Comparison of ENCODE assay signal across 20 cellular contexts in the genomic region with DNA sequence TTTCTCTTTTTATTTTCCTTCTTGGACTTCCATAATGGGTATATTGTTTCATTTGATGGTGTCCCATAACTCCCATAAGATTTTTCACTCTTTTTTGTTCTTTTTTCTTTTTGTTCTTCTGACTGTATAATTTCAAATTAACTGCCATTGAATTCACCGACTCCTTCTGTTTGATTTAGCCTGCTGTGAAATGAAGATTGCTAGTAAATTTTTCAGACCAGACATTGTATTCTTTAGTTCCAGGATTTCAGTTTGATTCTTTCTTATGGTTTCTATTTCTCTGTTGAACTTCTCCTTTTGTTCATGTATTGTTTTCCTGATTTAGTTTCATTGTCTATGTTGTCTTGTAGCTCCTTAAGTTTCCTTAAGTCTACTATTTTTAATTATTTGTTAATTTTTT.
DNase-seq lines count a peak whose midpoint lies in the region; ATAC-seq, FAIRE-seq and TF ChIP-seq lines count a peak whose summit lies in the region.
"Had no signal": no experiment of that assay in that cellular context is flagged by ENCODE, and none has a peak within 500 bp of the region (broad histone marks: within the 10 kb centered on the region; RNA-seq: fewer than 3 reads in every experiment).

No MANE protein-coding gene starts in this region.

- no peak for TF ChIP-seq CTCF in HepG2 (CRISPR knock-in tag; IDR thresholded peaks at IDR 0.05)
- no peak for TF ChIP-seq CTCF in right lobe of liver (IDR thresholded peaks at IDR 0.05)
- no peak for TF ChIP-seq CTCF in HCT116 (IDR thresholded peaks at IDR 0.05 in 2 of 3, conservative IDR thresholded peaks at IDR 0.05 in 1 of 3; ENCODE audit: borderline replicate concordance in 1 of 3, insufficient read depth in 1 of 3, low read depth in 2 of 3, low read length in 2 of 3)
- no peak for TF ChIP-seq CTCF in K562 (IDR thresholded peaks at IDR 0.05 in 2 of 3, conservative IDR thresholded peaks at IDR 0.05 in 1 of 3; ENCODE audit: insufficient read depth in 2 of 3, low read depth in 1 of 3, low read length in 3 of 3)

- H4K20me1 ChIP-seq in HepG2 (ENCODE audit: insufficient read depth, low read length) (no peaks in the 10 kb centered on the region), HCT116 (ENCODE audit: insufficient read depth) (no peaks in the 10 kb centered on the region), K562 (replicated peaks; ENCODE audit: control insufficient read depth, insufficient read depth, low read length) (no peaks in the 10 kb centered on the region)
- H4K20me1 ChIP-seq: BLaER1 had no signal

- CTCF ChIA-PET in HepG2 (lab: Yijun Ruan, JAX; ENCODE audit: low intra/inter-chr PET ratio, low total read pairs) (no interaction called here), HCT116 (lab: Charles Lee) (no interaction called here), K562 (lab: Yijun Ruan, JAX; ENCODE audit: low intra/inter-chr PET ratio) (no interaction called here)

- H3K79me2 ChIP-seq in HepG2 (ENCODE audit: insufficient read depth, low read length) (no peaks in the 10 kb centered on the region), HCT116 (ENCODE audit: insufficient read depth, low read length) (no peaks in the 10 kb centered on the region), K562 (ENCODE audit: control insufficient read depth, insufficient read depth, low read length) (no peaks in the 10 kb centered on the region)

- FAIRE-seq in HepG2 (lab: Jason Lieb, UNC) (no peak), K562 (lab: Jason Lieb, UNC) (no peak)
- FAIRE-seq: D721Med, GM12892, H54 had no signal

- TF ChIP-seq RAD21 in HepG2 (CRISPR knock-in tag; IDR thresholded peaks at IDR 0.05) (no peak), HCT116 (IDR thresholded peaks at IDR 0.05; ENCODE audit: low read depth) (no peak), K562 (CRISPR knock-in tag; conservative IDR thresholded peaks at IDR 0.05 in 1 of 2, IDR thresholded peaks at IDR 0.05 in 1 of 2) (no peak)

- H2AFZ ChIP-seq in HepG2 (ENCODE audit: low read length) (no peak overlapping the region), HCT116 (ENCODE audit: low read depth, low read length, poor library complexity, severe bottlenecking) (no peak overlapping the region), K562 (ENCODE audit: low read depth, low read length) (no peak overlapping the region)

- BruUV-seq in HepG2 (replicated peaks; lab: Mats Ljungman, UMichigan), result no TSS peak
- no TSS peak for BruUV-seq in HCT116 (replicated peaks; lab: Mats Ljungman, UMichigan)
- BruUV-seq in K562 (replicated peaks; lab: Mats Ljungman, UMichigan), result no TSS peak

- H3K4me2 ChIP-seq in HepG2 (ENCODE audit: low read depth, low read length) (no peak overlapping the region), HCT116 (ENCODE audit: low read length) (no peak overlapping the region), K562 (ENCODE audit: insufficient read depth, low read length) (no peak overlapping the region)
- H3K4me2 ChIP-seq: BLaER1 had no signal

- TF ChIP-seq EP300 in HepG2 (IDR thresholded peaks at IDR 0.05; ENCODE audit: low read depth in 2 of 2, low read length in 2 of 2) (no peak), HepG2 (CRISPR knock-in tag; IDR thresholded peaks at IDR 0.05; ENCODE audit: borderline replicate concordance) (no peak), K562 (IDR thresholded peaks at IDR 0.05; ENCODE audit: low read length) (no peak)

- no peak overlapping the region for H3K4me3 ChIP-seq in HepG2 (replicated peaks in 1 of 3; ENCODE audit: insufficient read depth in 1 of 3, low read depth in 2 of 3, low read length in 3 of 3)
- no peak overlapping the region for H3K4me3 ChIP-seq in right lobe of liver
- no peak overlapping the region for H3K4me3 ChIP-seq in HCT116 (replicated peaks in 1 of 2; ENCODE audit: low read depth in 1 of 2, low read length in 2 of 2)
- no peak overlapping the region for H3K4me3 ChIP-seq in K562
- H3K4me3 ChIP-seq: BLaER1, HAP-1 had no signal

- intact Hi-C loops in HepG2 (cut with micrococcal nuclease; ENCODE audit: unreplicated experiment), result no loop called here
- intact Hi-C loops in right lobe of liver (cut with DNase I), result no loop called here
- intact Hi-C loops in HCT116 (cut with micrococcal nuclease), result no loop called here
- intact Hi-C loops in K562 (cut with micrococcal nuclease), result no loop called here

- in situ Hi-C loops in HepG2 (cut with HindIII; ENCODE audit: extremely low pct_ligation_motif_present, low pct_unique_long_range_greater_than_20kb) (no loop called here), K562 (cut with MboI) (no loop called here)

- H3K4me1 ChIP-seq in HepG2 (ENCODE audit: insufficient read depth, low read length) (no peaks in the 10 kb centered on the region), right lobe of liver (no peaks in the 10 kb centered on the region), HCT116 (ENCODE audit: control insufficient read depth in 1 of 2, insufficient read depth in 2 of 2, low read length in 2 of 2) (peaks cover 3 to 14% of the 10 kb centered on the region in 2 experiments; a peak in 2 of 4 replicates), K562 (replicated peaks in 1 of 2; ENCODE audit: control insufficient read depth in 2 of 2, insufficient read depth in 2 of 2, low read length in 2 of 2) (no peaks in the 10 kb centered on the region)
- H3K4me1 ChIP-seq: BLaER1, Caco-2, HAP-1 had no signal

- no peak for DNase-seq in HepG2 (ENCODE audit: low spot score)
- DNase-seq in right lobe of liver, result no peak
- no peak for DNase-seq in HCT116 (ENCODE audit: low read depth, low spot score)
- DNase-seq in MV-4-11 (lab: John Stamatoyannopoulos, UW), result peak; percentile 52
- DNase-seq in K562 (ENCODE audit: extremely low read depth in 1 of 4, low spot score in 3 of 4), result no peak
- no peak for DNase-seq in AML-193 (lab: John Stamatoyannopoulos, UW)
- DNase-seq in putamen (ENCODE audit: low spot score), result no peak
- DNase-seq: Caco-2; CD4-positive, CD25-positive, alpha-beta regulatory T cell; CD8-positive, alpha-beta T cell; DMS 273 treated with DMSO at 0.1 percent for 48 hours; DMS79 treated with DMSO at 0.1 percent for 48 hours; GOT3 had no signal

- WGBS in HepG2 (ENCODE audit: low lambda C conversion rate), result 95% methylated on average over 1 of the region's 1 CpG
- 100% methylated on average over 1 of the region's 1 CpG for WGBS in right lobe of liver (ENCODE audit: insufficient coverage, low coverage, low lambda C conversion rate, missing lambda C conversion rate)
- 25% methylated on average over 1 of the region's 1 CpG for WGBS in K562 (ENCODE audit: insufficient coverage, low coverage, missing lambda C conversion rate)

- H3K27ac ChIP-seq in HepG2 (ENCODE audit: extremely low read length, insufficient read depth, low read length) (no peak overlapping the region), right lobe of liver (no peak overlapping the region), HCT116 (ENCODE audit: low read depth, low read length) (no peak overlapping the region), K562 (ENCODE audit: extremely low read depth, low read depth, low read length) (no peak overlapping the region)
- H3K27ac ChIP-seq: BLaER1, C4-2B had no signal

- ATAC-seq in HepG2, result no peak
- ATAC-seq in right lobe of liver, result no peak
- ATAC-seq in HCT116, result no peak
- ATAC-seq in K562, result no peak
- no peak for ATAC-seq in HG03521 (IDR thresholded peaks at IDR 0.05; ENCODE audit: unreplicated experiment)
- ATAC-seq: CD8-positive, alpha-beta T cell had no signal

- H3K9me1 ChIP-seq in K562 (ENCODE audit: control insufficient read depth, insufficient read depth, low read length), result no peaks in the 10 kb centered on the region

- H3K36me3 ChIP-seq in HepG2 (replicated peaks in 1 of 2; ENCODE audit: control insufficient read depth in 1 of 2, insufficient read depth in 2 of 2, low read length in 2 of 2) (no peaks in the 10 kb centered on the region), right lobe of liver (no peaks in the 10 kb centered on the region), HCT116 (ENCODE audit: control insufficient read depth in 1 of 2, insufficient read depth in 2 of 2, low read length in 2 of 2) (no peaks in the 10 kb centered on the region), K562 (ENCODE audit: control insufficient read depth, insufficient read depth, low read length) (no peaks in the 10 kb centered on the region)
- H3K36me3 ChIP-seq: BLaER1, HAP-1 had no signal

- TF ChIP-seq POLR2A in HepG2 (IDR thresholded peaks at IDR 0.05; ENCODE audit: insufficient read depth in 1 of 2, low read depth in 2 of 2, low read length in 2 of 2), result no peak
- no peak for TF ChIP-seq POLR2A in right lobe of liver (IDR thresholded peaks at IDR 0.05)
- TF ChIP-seq POLR2A in HCT116 (IDR thresholded peaks at IDR 0.05; ENCODE audit: borderline replicate concordance, extremely low read depth, insufficient read depth, insufficient read length), result no peak
- TF ChIP-seq POLR2A in K562 (conservative IDR thresholded peaks at IDR 0.05), result no peak

- no peaks in the 10 kb centered on the region for H3K27me3 ChIP-seq in HepG2 (ENCODE audit: control insufficient read depth in 1 of 2, insufficient read depth in 2 of 2, low read length in 2 of 2)
- no peaks in the 10 kb centered on the region for H3K27me3 ChIP-seq in right lobe of liver
- no peaks in the 10 kb centered on the region for H3K27me3 ChIP-seq in HCT116 (ENCODE audit: insufficient read depth, low read length)
- H3K27me3 ChIP-seq in K562 (ENCODE audit: control insufficient read depth in 2 of 2, insufficient read depth in 2 of 2, low read length in 2 of 2), result no peaks in the 10 kb centered on the region
- H3K27me3 ChIP-seq: BLaER1 had no signal

- H3K9me3 ChIP-seq in HepG2 (ENCODE audit: low read length) (peaks cover 31% of the 10 kb centered on the region; the same call in 1 of the 2 replicates), right lobe of liver (no peaks in the 10 kb centered on the region), HCT116 (ENCODE audit: control insufficient read depth in 1 of 2, insufficient read depth in 1 of 2, low read depth in 1 of 2, low read length in 2 of 2) (peaks cover 11 to 20% of the 10 kb centered on the region in 2 experiments; a peak in 2 of 4 replicates), K562 (replicated peaks; ENCODE audit: control insufficient read depth, insufficient read depth, low read depth, low read length) (peaks cover 3% of the 10 kb centered on the region)
- H3K9me3 ChIP-seq: HAP-1 had no signal

- POLR2A ChIA-PET in HepG2 (lab: Yijun Ruan, JAX) (no interaction called here), HCT116 (lab: Charles Lee) (no interaction called here), K562 (lab: Yijun Ruan, JAX) (no interaction called here)

- RAD21 ChIA-PET in HCT116 (lab: Charles Lee; ENCODE audit: low non-redundant PET in 1 of 2, low total read pairs in 2 of 2, uncharacterized antibody in 2 of 2, unreplicated experiment in 2 of 2), result no interaction called here

- H3K9me2 ChIP-seq in HCT116 (ENCODE audit: insufficient read depth), result no peaks in the 10 kb centered on the region

- H3K9ac ChIP-seq in HepG2 (ENCODE audit: insufficient read depth, low read depth, low read length), result no peak overlapping the region
- H3K9ac ChIP-seq in HCT116 (ENCODE audit: low read length), result no peak overlapping the region
- H3K9ac ChIP-seq in K562 (ENCODE audit: insufficient read depth in 1 of 2, low read depth in 2 of 2, low read length in 2 of 2), result no peak overlapping the region
- H3K9ac ChIP-seq: BLaER1 had no signal

TF ChIP-seq in HepG2, 621 proteins besides CTCF, POLR2A, EP300 and RAD21 (continues in another document):
- TF ChIP-seq ATRX (CRISPR knock-in tag; IDR thresholded peaks at IDR 0.05; ENCODE audit: borderline replicate concordance), result no peak

TF ChIP-seq in HCT116, 20 proteins besides CTCF, POLR2A, EP300 and RAD21 (continues in another document):
- no peak for TF ChIP-seq SP1 (IDR thresholded peaks at IDR 0.05; ENCODE audit: low read depth)
